Comparison of ENCODE assay signal across 27 cellular contexts in the genomic region with DNA sequence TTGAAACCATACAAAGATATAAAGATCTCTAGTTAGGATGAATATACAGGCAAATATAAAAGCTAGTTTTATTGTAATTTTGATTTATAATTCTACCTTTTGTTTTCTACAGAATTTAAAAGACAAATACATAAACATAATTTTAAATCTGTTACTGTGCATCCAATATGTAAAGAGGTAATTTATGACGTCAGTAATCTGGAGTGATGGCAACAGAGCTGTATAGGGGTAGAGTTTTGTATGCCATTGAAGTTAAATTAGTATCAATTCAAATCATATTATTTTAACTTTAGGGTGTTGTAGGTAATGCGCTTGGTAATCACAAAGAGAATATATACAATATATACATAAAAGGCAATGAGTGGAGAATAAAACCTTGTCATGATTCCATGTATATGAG.
"Had no signal": no experiment of that assay in that cellular context is flagged by ENCODE, and none has a peak within 500 bp of the region (broad histone marks: within the 10 kb centered on the region; RNA-seq: fewer than 3 reads in every experiment).

No MANE protein-coding gene starts in this region.

- H3K27me3 ChIP-seq: colonic mucosa, dorsolateral prefrontal cortex, esophagus muscularis mucosa, esophagus squamous epithelium, gastrocnemius medialis, gastroesophageal sphincter, heart left ventricle, heart right ventricle had no signal

- H3K9me3 Mint-ChIP-seq: dendritic cell treated with granulocyte-macrophage colony-stimulating factor and Interleukin-4, amounts not matched to agents 40 ng/mL and 50 ng/mL, for 4 days had no signal

- H3K9me3 ChIP-seq: colonic mucosa, esophagus squamous epithelium, gastrocnemius medialis had no signal

- H3K4me3 ChIP-seq: colonic mucosa, coronary artery, dorsolateral prefrontal cortex, esophagus muscularis mucosa, esophagus squamous epithelium, gastrocnemius medialis, gastroesophageal sphincter, heart left ventricle, heart right ventricle had no signal

- H3K4me1 ChIP-seq: colonic mucosa, esophagus muscularis mucosa, esophagus squamous epithelium, foreskin keratinocyte, gastrocnemius medialis, gastroesophageal sphincter, heart left ventricle, heart right ventricle had no signal

- DNase-seq: colonic mucosa; cortex of kidney; dermis blood vessel endothelial cell; dorsolateral prefrontal cortex; effector CD4-positive, alpha-beta T cell; effector CD8-positive, alpha-beta T cell; effector memory CD4-positive, alpha-beta T cell; effector memory CD8-positive, alpha-beta T cell; endodermal cell; erythroblast; esophagus squamous epithelium; foreskin fibroblast; foreskin keratinocyte; foreskin melanocyte; gastrocnemius medialis; glutamatergic neuron; head of caudate nucleus; heart left ventricle; heart right ventricle had no signal

- H3K36me3 ChIP-seq: colonic mucosa, esophagus muscularis mucosa, esophagus squamous epithelium, gastrocnemius medialis, gastroesophageal sphincter, heart left ventricle, heart right ventricle had no signal

- H3K27me3 Mint-ChIP-seq: dendritic cell treated with granulocyte-macrophage colony-stimulating factor and Interleukin-4, amounts not matched to agents 40 ng/mL and 50 ng/mL, for 4 days; effector memory CD8-positive, alpha-beta T cell had no signal

- ATAC-seq: effector memory CD8-positive, alpha-beta T cell; esophagus mucosa; foreskin keratinocyte; gastrocnemius medialis; gastroesophageal sphincter; heart left ventricle; heart right ventricle had no signal

- H3K27ac Mint-ChIP-seq: dendritic cell treated with granulocyte-macrophage colony-stimulating factor and Interleukin-4, amounts not matched to agents 40 ng/mL and 50 ng/mL, for 4 days; effector memory CD8-positive, alpha-beta T cell; endodermal cell had no signal

- H3K27ac ChIP-seq: colonic mucosa, coronary artery, dorsolateral prefrontal cortex, epithelial cell of prostate, esophagus muscularis mucosa, esophagus squamous epithelium, foreskin keratinocyte, gastrocnemius medialis, gastroesophageal sphincter, heart left ventricle, heart right ventricle had no signal

- H3K4me3 Mint-ChIP-seq: dendritic cell treated with granulocyte-macrophage colony-stimulating factor and Interleukin-4, amounts not matched to agents 40 ng/mL and 50 ng/mL, for 4 days; effector memory CD8-positive, alpha-beta T cell; endodermal cell had no signal

- FAIRE-seq: endometrium, endothelial cell of umbilical vein had no signal
